13 cellular contexts compared by ENCODE assay signal in genomic region chrX:51710264-51710987, GRCh38. TPM values are rescaled to one million over a fixed set of nuclear protein-coding genes. Genes with fewer than 3 reads are reported as not detected.
"Had no signal": no experiment of that assay in that cellular context is flagged by ENCODE, and none has a peak within 500 bp of the region (broad histone marks: within the 10 kb centered on the region; RNA-seq: fewer than 3 reads in every experiment).

TSS of gene CENPVL1 (plus strand) at chrX:51710512. CDS start at chrX:51710512, 0 bp downstream.

RNA-seq across cellular contexts. Expression of gene CENPVL1, which starts in this region (rescaled TPM):
- total RNA-seq: stomach, subcutaneous adipose tissue, suprapubic skin, thoracic aorta, thyroid gland, tibial nerve, transverse colon, upper lobe of left lung, upper lobe of right lung, ureter, urinary bladder, uterus, vagina had no signal
- polyA plus RNA-seq: stomach, urinary bladder had no signal
